16 cellular contexts compared by ENCODE assay signal in the genomic region with DNA sequence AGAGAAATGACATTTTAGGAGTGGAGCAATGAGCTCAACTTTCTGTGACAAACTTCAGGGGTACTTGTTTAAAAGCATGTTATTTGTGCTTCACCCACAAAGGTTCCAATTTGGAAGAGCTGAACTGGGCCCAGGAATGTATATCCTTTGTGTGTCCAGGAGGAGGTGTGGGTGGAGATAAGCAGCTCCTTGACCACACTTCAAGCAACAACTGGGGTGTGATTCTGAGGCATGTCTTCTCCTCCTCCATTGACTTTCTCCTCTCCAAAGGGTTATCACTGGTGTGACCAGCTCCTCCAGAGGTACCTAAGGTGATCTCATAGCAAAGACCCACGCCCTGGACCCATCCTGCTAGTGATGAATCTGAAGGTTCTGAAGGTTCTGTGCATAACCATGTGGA.
A peak's percentile ranks its signal among the peaks of the same experiment; 100 is the strongest.
DNase-seq lines count a peak whose midpoint lies in the region; ATAC-seq and TF ChIP-seq lines count a peak whose summit lies in the region.
"Had no signal": no experiment of that assay in that cellular context is flagged by ENCODE, and none has a peak within 500 bp of the region (broad histone marks: within the 10 kb centered on the region; RNA-seq: fewer than 3 reads in every experiment).

No MANE protein-coding gene starts in this region.

- peak overlapping the region; percentile 93 to 96 for H3K27ac ChIP-seq in ascending aorta
- H3K27ac ChIP-seq in osteoblast (ENCODE audit: low read depth, low read length) = peak overlapping the region; percentile 97
- H3K27ac ChIP-seq in body of pancreas = peak overlapping the region in 2 of 4 donors; percentile 34 to 51
- H3K27ac ChIP-seq: prostate gland had no signal

- no peaks in the 10 kb centered on the region for H4K20me1 ChIP-seq in osteoblast (ENCODE audit: insufficient read depth, low read length)

- H3K27me3 Mint-ChIP-seq in natural killer cell treated with Interleukin-12 subunit alpha and Interleukin-12 subunit beta and Interleukin-15 and Interleukin-18, amount 100 ng/mL, for 72 hours = peaks cover 0 to 5% of the 10 kb centered on the region in 2 donors
- H3K27me3 Mint-ChIP-seq in natural killer cell (ENCODE audit: low read depth in 2 of 2) = no peaks in the 10 kb centered on the region

- no peak for DNase-seq in natural killer cell treated with Interleukin-12 subunit alpha and Interleukin-12 subunit beta and Interleukin-15 and Interleukin-18, amount 100 ng/mL, for 72 hours (ENCODE audit: low spot score)
- DNase-seq in natural killer cell (no peak), ascending aorta (ENCODE audit: low spot score in 2 of 2) (peak in 1 of 2 donors; percentile 59), osteoblast (ENCODE audit: insufficient read length, low spot score, missing footprints) (no peak), NAMALWA (ENCODE audit: low spot score) (no peak), body of pancreas (no peak)
- no peak for DNase-seq in activated CD4-positive, CD25-positive, alpha-beta regulatory T cell treated with anti-CD3 and anti-CD28 coated beads, Interleukin-2, amount 50 U/mL, for 72 hours
- DNase-seq: activated naive CD4-positive, alpha-beta T cell; HCEC 1CT; naive B cell; NCI-H1436; T-cell had no signal

- no peak for TF ChIP-seq POLR2A in body of pancreas (IDR thresholded peaks at IDR 0.05)

- H3K36me3 Mint-ChIP-seq in natural killer cell treated with Interleukin-12 subunit alpha and Interleukin-12 subunit beta and Interleukin-15 and Interleukin-18, amount 100 ng/mL, for 72 hours = no peaks in the 10 kb centered on the region
- H3K36me3 Mint-ChIP-seq in natural killer cell = no peaks in the 10 kb centered on the region
- H3K36me3 Mint-ChIP-seq: naive B cell, T-cell had no signal

- no peak overlapping the region for H3K4me2 ChIP-seq in osteoblast (ENCODE audit: insufficient read depth, low read length)

- peaks cover 37 to 54% of the 10 kb centered on the region in 2 donors for H3K4me1 Mint-ChIP-seq in natural killer cell treated with Interleukin-12 subunit alpha and Interleukin-12 subunit beta and Interleukin-15 and Interleukin-18, amount 100 ng/mL, for 72 hours (ENCODE audit: low read depth in 2 of 2)
- peaks cover 16 to 17% of the 10 kb centered on the region in 2 donors for H3K4me1 Mint-ChIP-seq in natural killer cell

- H3K79me2 ChIP-seq in osteoblast (ENCODE audit: insufficient read depth, low read length) = no peaks in the 10 kb centered on the region

- H3K27me3 ChIP-seq in ascending aorta (no peaks in the 10 kb centered on the region), osteoblast (ENCODE audit: insufficient read depth, low read length) (no peaks in the 10 kb centered on the region), body of pancreas (no peaks in the 10 kb centered on the region)
- H3K27me3 ChIP-seq: gastroesophageal sphincter had no signal

- H3K4me3 Mint-ChIP-seq in natural killer cell treated with Interleukin-12 subunit alpha and Interleukin-12 subunit beta and Interleukin-15 and Interleukin-18, amount 100 ng/mL, for 72 hours = no peak overlapping the region
- H3K4me3 Mint-ChIP-seq in natural killer cell = no peak overlapping the region
- H3K4me3 Mint-ChIP-seq: naive B cell; stimulated activated naive CD8-positive, alpha-beta T cell treated with anti-CD3 and anti-CD28 coated beads, Interleukin-15, Interleukin-2, amounts not matched to agents 100 ng/mL and 50 ng/mL, for 24 hours; T-cell had no signal

- no peak overlapping the region for H3K4me3 ChIP-seq in ascending aorta
- H3K4me3 ChIP-seq in osteoblast (ENCODE audit: insufficient read depth, low read length) = no peak overlapping the region
- no peak overlapping the region for H3K4me3 ChIP-seq in body of pancreas
- H3K4me3 ChIP-seq: gastroesophageal sphincter, prostate gland had no signal

- H3K4me1 ChIP-seq in ascending aorta (peaks cover 28 to 87% of the 10 kb centered on the region in 2 donors), osteoblast (ENCODE audit: insufficient read depth, low read length) (peaks cover 84% of the 10 kb centered on the region), body of pancreas (no peaks in the 10 kb centered on the region)
- H3K4me1 ChIP-seq: prostate gland had no signal

- H3K36me3 ChIP-seq in ascending aorta (no peaks in the 10 kb centered on the region), osteoblast (ENCODE audit: insufficient read depth, low read length) (no peaks in the 10 kb centered on the region), body of pancreas (replicated peaks in 1 of 2; ENCODE audit: insufficient read depth in 1 of 2, low read depth in 2 of 2) (no peaks in the 10 kb centered on the region)
- H3K36me3 ChIP-seq: gastroesophageal sphincter, prostate gland had no signal

- H3K27ac Mint-ChIP-seq in natural killer cell treated with Interleukin-12 subunit alpha and Interleukin-12 subunit beta and Interleukin-15 and Interleukin-18, amount 100 ng/mL, for 72 hours = peak overlapping the region; percentile 78 to 89
- H3K27ac Mint-ChIP-seq in natural killer cell = no peak overlapping the region
- H3K27ac Mint-ChIP-seq: stimulated activated naive CD8-positive, alpha-beta T cell treated with anti-CD3 and anti-CD28 coated beads, Interleukin-15, Interleukin-2, amounts not matched to agents 100 ng/mL and 50 ng/mL, for 24 hours; T-cell had no signal

- H3K9me3 ChIP-seq in ascending aorta (no peaks in the 10 kb centered on the region), osteoblast (ENCODE audit: low read depth, low read length) (no peaks in the 10 kb centered on the region), body of pancreas (no peaks in the 10 kb centered on the region)
- H3K9me3 ChIP-seq: gastroesophageal sphincter, prostate gland had no signal

- no peak overlapping the region for H2AFZ ChIP-seq in osteoblast (ENCODE audit: low read length)

- no peak for TF ChIP-seq CTCF in natural killer cell (IDR thresholded peaks at IDR 0.05)
- no peak for TF ChIP-seq CTCF in ascending aorta (IDR thresholded peaks at IDR 0.05)
- no peak for TF ChIP-seq CTCF in osteoblast (IDR thresholded peaks at IDR 0.05; ENCODE audit: extremely low read depth, low read depth, low read length)
- no peak for TF ChIP-seq CTCF in body of pancreas (IDR thresholded peaks at IDR 0.05)

- 50 to 93% methylated on average over 1 of the region's 1 CpG for WGBS in body of pancreas, 2 donors

- ATAC-seq in natural killer cell treated with Interleukin-12 subunit alpha and Interleukin-12 subunit beta and Interleukin-15 and Interleukin-18, amount 100 ng/mL, for 72 hours = no peak
- ATAC-seq in natural killer cell (no peak), GM21717 (IDR thresholded peaks at IDR 0.05; ENCODE audit: unreplicated experiment) (no peak), body of pancreas (no peak)
- ATAC-seq: gastroesophageal sphincter, T-cell had no signal

- no peaks in the 10 kb centered on the region for H3K9me3 Mint-ChIP-seq in natural killer cell treated with Interleukin-12 subunit alpha and Interleukin-12 subunit beta and Interleukin-15 and Interleukin-18, amount 100 ng/mL, for 72 hours
- H3K9me3 Mint-ChIP-seq in natural killer cell = no peaks in the 10 kb centered on the region
- H3K9me3 Mint-ChIP-seq: stimulated activated naive CD8-positive, alpha-beta T cell treated with anti-CD3 and anti-CD28 coated beads, Interleukin-15, Interleukin-2, amounts not matched to agents 100 ng/mL and 50 ng/mL, for 24 hours; T-cell had no signal

- intact Hi-C loops in natural killer cell (cut with micrococcal nuclease) (no loop called here), ascending aorta (cut with DNase I) (loop anchor here (5.0 to 10.0 kb wide), 2 partner anchors 215 to 278 kb away; a partner anchor contains a TSS), body of pancreas (cut with DNase I) (no loop called here)

Comparison
In these comparisons a context has a peak if more than half of its experiments do, and no peak if none do; other contexts are left out.
1. H3K27ac Mint-ChIP-seq: peak in natural killer cell treated with Interleukin-12 subunit alpha and Interleukin-12 subunit beta and Interleukin-15 and Interleukin-18, amount 100 ng/mL, for 72 hours (2 of 2); none in natural killer cell (0 of 2).